8 cellular contexts compared by ENCODE assay signal in the genomic region with DNA sequence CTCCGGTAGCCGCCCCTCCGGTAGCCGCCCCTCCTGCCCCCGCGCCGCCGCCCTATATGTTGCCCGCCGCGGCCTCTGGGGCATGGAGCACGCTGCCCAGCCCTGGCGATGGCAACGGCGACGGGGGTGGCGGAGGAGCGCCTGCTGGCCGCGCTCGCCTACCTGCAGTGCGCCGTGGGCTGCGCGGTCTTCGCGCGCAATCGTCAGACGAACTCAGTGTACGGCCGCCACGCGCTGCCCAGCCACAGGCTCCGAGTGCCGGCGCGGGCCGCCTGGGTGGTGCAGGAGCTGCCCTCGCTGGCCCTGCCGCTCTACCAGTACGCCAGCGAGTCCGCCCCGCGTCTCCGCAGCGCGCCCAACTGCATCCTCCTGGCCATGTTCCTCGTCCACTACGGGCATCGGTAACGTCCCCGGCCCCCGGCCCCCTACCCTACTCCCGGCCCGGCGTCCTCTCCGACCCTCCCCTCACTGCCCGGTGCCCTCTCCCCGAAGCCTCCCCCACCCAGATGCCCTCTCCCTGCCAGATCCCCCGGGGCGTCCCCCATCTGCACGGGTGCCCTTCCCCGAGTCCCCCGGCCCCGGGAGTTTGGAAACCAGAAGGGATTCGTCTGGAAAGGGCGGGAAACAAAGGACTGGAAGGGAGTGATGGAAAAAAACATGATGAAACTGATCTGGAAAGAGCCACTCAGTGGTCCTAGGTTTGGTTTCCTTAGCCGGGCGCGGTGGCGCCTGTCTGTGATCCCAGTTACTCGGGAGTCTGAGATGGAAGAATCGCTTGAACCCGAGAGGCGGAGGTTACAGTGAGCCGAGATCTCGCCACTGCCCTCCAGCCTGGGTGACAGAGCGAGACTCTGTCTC. TPM values are rescaled to one million over a fixed set of nuclear protein-coding genes. Genes with fewer than 3 reads are reported as not detected.
DNase-seq lines count a peak whose midpoint lies in the region; ATAC-seq and TF ChIP-seq lines count a peak whose summit lies in the region.

No MANE protein-coding gene starts in this region.

- ATAC-seq in GM19468 (IDR thresholded peaks at IDR 0.05; ENCODE audit: extremely low read depth, unreplicated experiment) (peak; percentile 38), HG03469 (IDR thresholded peaks at IDR 0.05; ENCODE audit: unreplicated experiment) (peak; percentile 34)
- peak; percentile 60 for ATAC-seq in effector memory CD8-positive, alpha-beta T cell (replicated peaks)

- no peaks in the 10 kb centered on the region for H3K27me3 ChIP-seq in SJSA1 (replicated peaks)
- no peaks in the 10 kb centered on the region for H3K27me3 ChIP-seq in mesenchymal stem cell (ENCODE audit: control insufficient read depth in 1 of 2, insufficient read depth in 1 of 2, low read length in 2 of 2)
- no peaks in the 10 kb centered on the region for H3K27me3 ChIP-seq in transverse colon

- H3K23ac ChIP-seq in mesenchymal stem cell (ENCODE audit: low read length in 2 of 2): peak overlapping the region; percentile 46

- H3K27ac Mint-ChIP-seq in effector memory CD8-positive, alpha-beta T cell: peak overlapping the region; percentile 97 to 98

- TF ChIP-seq CTCF in transverse colon (IDR thresholded peaks at IDR 0.05): no peak

- H2BK15ac ChIP-seq in mesenchymal stem cell (ENCODE audit: low read depth, poor library complexity, severe bottlenecking): peak overlapping the region; percentile 36

- H3K9me3 ChIP-seq in SJSA1 (replicated peaks) (no peaks in the 10 kb centered on the region), mesenchymal stem cell (ENCODE audit: control insufficient read depth, low read length) (no peaks in the 10 kb centered on the region), transverse colon (no peaks in the 10 kb centered on the region)

- peak overlapping the region; percentile 90 for H3K4me2 ChIP-seq in mesenchymal stem cell (ENCODE audit: low read length, poor library complexity, severe bottlenecking)

- intact Hi-C loops in transverse colon (cut with DNase I; ENCODE audit: low total_unique reads): loop anchor here (2.0 to 5.0 kb wide), 2 partner anchors 79 to 111 kb away; partner anchors contain the start of gene TENT4A

- WGBS in mesenchymal stem cell: under 1% methylated on average over 60 of the region's 80 CpGs
- 2% methylated on average over 11 to 72 of the region's 80 CpGs for WGBS in transverse colon (ENCODE audit: low coverage in 1 of 2), 2 donors

- H3K27ac ChIP-seq in SJSA1: peak overlapping the region; percentile 100; the same call in 1 of the 2 replicates
- H3K27ac ChIP-seq in mesenchymal stem cell (ENCODE audit: low read length, poor library complexity, severe bottlenecking): no peak overlapping the region
- peak overlapping the region; percentile 85 to 94 (median 92) for H3K27ac ChIP-seq in transverse colon

- H3K18ac ChIP-seq in mesenchymal stem cell (ENCODE audit: low read depth in 1 of 2, low read length in 2 of 2): peak overlapping the region in 1 of 2 experiments; percentile 85

- H3K9me3 Mint-ChIP-seq in effector memory CD8-positive, alpha-beta T cell: no peaks in the 10 kb centered on the region

- H3K4me3 ChIP-seq in SJSA1: peak overlapping the region; percentile 88
- peak overlapping the region; percentile 91 to 93 for H3K4me3 ChIP-seq in mesenchymal stem cell (ENCODE audit: insufficient read depth in 1 of 2, low read depth in 1 of 2, low read length in 2 of 2)
- peak overlapping the region; percentile 89 to 93 (median 92) for H3K4me3 ChIP-seq in transverse colon

- in situ Hi-C loops in transverse colon (cut with MboI; ENCODE audit: low pct_ligation_motif_present in 1 of 4, low pct_unique_long_range_greater_than_20kb in 1 of 4, low sequenced_read_pairs in 3 of 4): loop anchor here in 2 of 4 donors (10.0 to 25.0 kb wide), 2 partner anchors 81 to 104 kb away; partner anchors contain the start of gene TENT4A (in 1 of the 2)

- peak; percentile 59 for DNase-seq in NCI-H146 (lab: John Stamatoyannopoulos, UW)
- DNase-seq in NCI-H146 treated with DMSO at 0.1 percent for 48 hours (lab: John Stamatoyannopoulos, UW; ENCODE audit: unreplicated experiment): no peak
- peak; percentile 24 to 65 for DNase-seq in SJSA1 (ENCODE audit: low read depth in 1 of 2, low spot score in 2 of 2)
- DNase-seq in effector memory CD8-positive, alpha-beta T cell: no peak
- DNase-seq in mesenchymal stem cell: peak; percentile 56
- no peak for DNase-seq in transverse colon

- peak overlapping the region; percentile 24 to 35 for H3K4ac ChIP-seq in mesenchymal stem cell (ENCODE audit: low read depth in 1 of 2, low read length in 2 of 2)

- peak overlapping the region; percentile 93 for H3K4me3 Mint-ChIP-seq in effector memory CD8-positive, alpha-beta T cell

- TF ChIP-seq POLR2A in transverse colon (IDR thresholded peaks at IDR 0.05): no peak

- H2BK5ac ChIP-seq in mesenchymal stem cell (ENCODE audit: low read depth, low read length, poor library complexity, severe bottlenecking): no peak overlapping the region

- no peak overlapping the region for H2AK5ac ChIP-seq in mesenchymal stem cell (ENCODE audit: low read length, severe bottlenecking)

- TF ChIP-seq EP300 in transverse colon (IDR thresholded peaks at IDR 0.05; ENCODE audit: low read depth): no peak

- H3K36me3 Mint-ChIP-seq in effector memory CD8-positive, alpha-beta T cell (ENCODE audit: insufficient read depth): peaks cover 32% of the 10 kb centered on the region

- H3K36me3 ChIP-seq in SJSA1 (peaks cover 41% of the 10 kb centered on the region), mesenchymal stem cell (ENCODE audit: control insufficient read depth in 1 of 2, insufficient read depth in 2 of 2, low read depth in 1 of 2, low read length in 2 of 2) (peaks cover 19 to 29% of the 10 kb centered on the region in 2 experiments), transverse colon (peaks cover 0 to 15% (median 3%) of the 10 kb centered on the region in 4 donors)

- no peak overlapping the region for H2BK12ac ChIP-seq in mesenchymal stem cell (ENCODE audit: low read length in 2 of 2)

- no peaks in the 10 kb centered on the region for H3K27me3 Mint-ChIP-seq in effector memory CD8-positive, alpha-beta T cell

- H4K8ac ChIP-seq in mesenchymal stem cell (ENCODE audit: low read length): peak overlapping the region; percentile 73

- H3K14ac ChIP-seq in mesenchymal stem cell (ENCODE audit: low read length in 2 of 2): peak overlapping the region in 1 of 2 experiments; percentile 93

- H3K4me1 Mint-ChIP-seq in effector memory CD8-positive, alpha-beta T cell (ENCODE audit: low read depth in 2 of 2): peaks cover 39 to 42% of the 10 kb centered on the region in 2 donors

- H2AFZ ChIP-seq in mesenchymal stem cell (ENCODE audit: low read depth, low read length): peak overlapping the region; percentile 83

- H3K79me1 ChIP-seq in mesenchymal stem cell (replicated peaks; ENCODE audit: low read length, poor library complexity, severe bottlenecking): peaks cover 29% of the 10 kb centered on the region

- peaks cover 8% of the 10 kb centered on the region for H3K4me1 ChIP-seq in SJSA1 (replicated peaks)
- peaks cover 5% of the 10 kb centered on the region for H3K4me1 ChIP-seq in mesenchymal stem cell (ENCODE audit: control insufficient read depth, insufficient read depth, low read depth, low read length)
- H3K4me1 ChIP-seq in transverse colon: peaks cover 9 to 27% (median 22%) of the 10 kb centered on the region in 4 donors

- no peak overlapping the region for H4K91ac ChIP-seq in mesenchymal stem cell (ENCODE audit: low read length)

- peak overlapping the region; percentile 100 for H3K9ac ChIP-seq in mesenchymal stem cell (ENCODE audit: low read length)

- H2BK120ac ChIP-seq in mesenchymal stem cell (ENCODE audit: low read depth, low read length): no peak overlapping the region

RNA-seq across cellular contexts. Expression of gene SRD5A1, which starts 0.5 kb away (rescaled TPM):
- total RNA-seq in SJSA1 (2014; rRNA removed; shearing (Covaris generic)): 18.1 and 39.2 TPM in 2 replicates
- polyA plus RNA-seq in mesenchymal stem cell (2013, experiment 1 of 2): 16.0 TPM
- polyA plus RNA-seq in mesenchymal stem cell (2013, experiment 2 of 2): 17.1 TPM
- 10 to 100 TPM in 3 of 4 donors, 1 to 10 TPM in 1; 9.0 to 79.8 (median 17.0) TPM for total RNA-seq in transverse colon

RNA-seq across cellular contexts. Expression of gene NSUN2, which starts 0.9 kb away (rescaled TPM):
- 90.2 and 112 TPM in 2 replicates for total RNA-seq in SJSA1 (2014; rRNA removed; shearing (Covaris generic))
- 23.3 TPM for polyA plus RNA-seq in mesenchymal stem cell (2013, experiment 1 of 2)
- polyA plus RNA-seq in mesenchymal stem cell (2013, experiment 2 of 2): 22.9 TPM
- 10 to 100 TPM; 29.9 to 77.1 (median 51.7) TPM for total RNA-seq in transverse colon

Comparison
In these comparisons a context has a peak if more than half of its experiments do, and no peak if none do; other contexts are left out.
1. DNase-seq: peak in NCI-H146 (single experiment), SJSA1 (2 of 2) and mesenchymal stem cell (single experiment); none in NCI-H146 treated with DMSO at 0.1 percent for 48 hours (single experiment), effector memory CD8-positive, alpha-beta T cell (0 of 3) and transverse colon (single experiment).
2. Peak in every context shown above with its lines, with median percentiles within 50 percentile points of each other: ATAC-seq and H3K4me3 ChIP-seq.